11 cellular contexts compared by ENCODE assay signal in the genomic region with DNA sequence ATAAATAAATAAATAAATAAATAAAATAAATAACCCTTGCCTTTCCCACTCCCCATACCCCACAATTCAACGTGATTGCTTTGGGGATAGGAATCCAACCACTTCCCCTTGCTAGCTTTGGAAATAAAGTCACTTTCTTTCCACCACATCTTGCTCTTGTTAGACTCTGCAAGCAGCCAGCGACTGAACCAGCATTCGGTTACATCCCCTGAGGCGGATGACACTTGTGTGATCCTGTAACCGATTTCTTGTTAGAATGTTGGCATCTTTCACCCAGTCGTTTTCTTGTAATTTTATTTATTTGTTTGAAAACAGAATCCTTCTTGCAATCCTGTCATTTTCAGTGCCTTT. TPM values are rescaled to one million over a fixed set of nuclear protein-coding genes. Genes with fewer than 3 reads are reported as not detected.
DNase-seq lines count a peak whose midpoint lies in the region; ATAC-seq and TF ChIP-seq lines count a peak whose summit lies in the region.
"Had no signal": no experiment of that assay in that cellular context is flagged by ENCODE, and none has a peak within 500 bp of the region (broad histone marks: within the 10 kb centered on the region; RNA-seq: fewer than 3 reads in every experiment).

No MANE protein-coding gene starts in this region.

- ATAC-seq in IMR-90 (ENCODE audit: low read depth) (no peak), HG02840 (IDR thresholded peaks at IDR 0.05; ENCODE audit: low FRiP score, unreplicated experiment) (no peak), GM19023 (IDR thresholded peaks at IDR 0.05; ENCODE audit: unreplicated experiment) (no peak)

- H3K9me1 ChIP-seq in IMR-90 (ENCODE audit: insufficient read depth, low read length), result peaks cover 7% of the 10 kb centered on the region

- no peak overlapping the region for H3K56ac ChIP-seq in IMR-90 (ENCODE audit: extremely low read depth, insufficient read depth, low read length)

- peak overlapping the region; percentile 45 to 97 (median 70); a peak in 20 of 22 replicates for H3K4me2 ChIP-seq in BLaER1 treated with 17β-estradiol and CSF1 and Interleukin-3, amounts not matched to agents 10 nM and 100 nM
- H3K4me2 ChIP-seq in IMR-90 (ENCODE audit: low read depth, low read length), result no peak overlapping the region
- H3K4me2 ChIP-seq in osteoblast (ENCODE audit: insufficient read depth, low read length), result peak overlapping the region; percentile 94

- CTCF ChIA-PET in IMR-90 (lab: Yijun Ruan, JAX), result no interaction called here

- dilution Hi-C loops in IMR-90 (cut with HindIII; ENCODE audit: low sequenced_read_pairs, unreplicated experiment), result no loop called here

- H3K9me3 ChIP-seq in BLaER1 treated with 17β-estradiol and CSF1 and Interleukin-3, amounts not matched to agents 10 nM and 100 nM (replicated peaks in 1 of 11), result peaks cover 0 to 16% (median 0%) of the 10 kb centered on the region in 11 experiments; a peak in 6 of 22 replicates
- H3K9me3 ChIP-seq in IMR-90 (ENCODE audit: control insufficient read depth, insufficient read depth, low read length) (no peaks in the 10 kb centered on the region), adipocyte (ENCODE audit: control insufficient read depth, low read length) (no peaks in the 10 kb centered on the region), osteoblast (ENCODE audit: low read depth, low read length) (no peaks in the 10 kb centered on the region)
- H3K9me3 ChIP-seq: ascending aorta had no signal

- TF ChIP-seq POLR2A in IMR-90 (IDR thresholded peaks at IDR 0.05; ENCODE audit: low read depth, low read length), result no peak

- WGBS in IMR-90 (ENCODE audit: extremely low coverage in 2 of 2, insufficient read length in 1 of 2), 2 experiments, result 100% methylated on average over 1 of the region's 6 CpGs; no CpG with 5 or more reads in 1 of the 2 experiments

- TF ChIP-seq RAD21 in IMR-90 (IDR thresholded peaks at IDR 0.05; ENCODE audit: low read length), result no peak

- no peak overlapping the region for H2BK15ac ChIP-seq in IMR-90 (ENCODE audit: low read depth, low read length)

- peaks cover 10 to 25% (median 16%) of the 10 kb centered on the region in 11 experiments; a peak in 17 of 22 replicates for H4K20me1 ChIP-seq in BLaER1 treated with 17β-estradiol and CSF1 and Interleukin-3, amounts not matched to agents 10 nM and 100 nM
- peaks cover 22% of the 10 kb centered on the region for H4K20me1 ChIP-seq in IMR-90 (ENCODE audit: insufficient read depth, low read length)
- H4K20me1 ChIP-seq in osteoblast (ENCODE audit: insufficient read depth, low read length), result peaks cover 9% of the 10 kb centered on the region

- no peak overlapping the region for H3K18ac ChIP-seq in IMR-90 (ENCODE audit: low read depth, low read length)

- H3K23ac ChIP-seq in IMR-90 (ENCODE audit: low read depth, low read length), result no peak overlapping the region

- no peak overlapping the region for H2BK120ac ChIP-seq in IMR-90 (ENCODE audit: low read depth, low read length)

- H4K8ac ChIP-seq in IMR-90 (ENCODE audit: low read depth in 2 of 2, low read length in 2 of 2), result peak overlapping the region in 1 of 2 experiments; percentile 8; a peak in 1 of 4 replicates

- H3K4me1 ChIP-seq in BLaER1 treated with 17β-estradiol and CSF1 and Interleukin-3, amounts not matched to agents 10 nM and 100 nM, result peaks cover 48 to 83% (median 68%) of the 10 kb centered on the region in 10 experiments
- peaks cover 7% of the 10 kb centered on the region for H3K4me1 ChIP-seq in IMR-90 (ENCODE audit: control insufficient read depth, insufficient read depth, low read length)
- H3K4me1 ChIP-seq in adipocyte (ENCODE audit: control insufficient read depth, insufficient read depth, low read length), result peaks cover 31% of the 10 kb centered on the region
- H3K4me1 ChIP-seq in osteoblast (ENCODE audit: insufficient read depth, low read length), result peaks cover 46% of the 10 kb centered on the region

- H4K91ac ChIP-seq in IMR-90 (ENCODE audit: insufficient read depth, low read depth, low read length), result 0 out of 2 replicates have a peak overlapping the region, but pooled peaks have one; percentile 2

- POLR2A ChIA-PET in IMR-90 (lab: Charles Lee; ENCODE audit: unreplicated experiment), result no interaction called here

- no peak overlapping the region for H3K4me3 ChIP-seq in BLaER1 treated with 17β-estradiol and CSF1 and Interleukin-3, amounts not matched to agents 10 nM and 100 nM
- H3K4me3 ChIP-seq in IMR-90 (ENCODE audit: insufficient read depth, low read depth, low read length) (no peak overlapping the region), adipocyte (ENCODE audit: low read length) (no peak overlapping the region), osteoblast (ENCODE audit: insufficient read depth, low read length) (no peak overlapping the region)

- H2BK5ac ChIP-seq in IMR-90 (ENCODE audit: low read depth, low read length, poor library complexity, severe bottlenecking), result no peak overlapping the region

- H3K14ac ChIP-seq in IMR-90 (replicated peaks; ENCODE audit: low read depth, low read length), result no peak overlapping the region

- H3K27me3 ChIP-seq in BLaER1 treated with 17β-estradiol and CSF1 and Interleukin-3, amounts not matched to agents 10 nM and 100 nM, result no peaks in the 10 kb centered on the region
- H3K27me3 ChIP-seq in IMR-90 (ENCODE audit: control insufficient read depth, insufficient read depth, low read length) (no peaks in the 10 kb centered on the region), adipocyte (replicated peaks; ENCODE audit: control insufficient read depth, insufficient read depth, low read length) (no peaks in the 10 kb centered on the region), osteoblast (ENCODE audit: insufficient read depth, low read length) (no peaks in the 10 kb centered on the region)
- H3K27me3 ChIP-seq: ascending aorta had no signal

- in situ Hi-C loops in IMR-90 (cut with MboI; ENCODE audit: low sequenced_read_pairs), result no loop called here

- H3K27ac ChIP-seq in BLaER1 treated with 17β-estradiol and CSF1 and Interleukin-3, amounts not matched to agents 10 nM and 100 nM, result peak overlapping the region; percentile 96 to 100 (median 99); a peak in 21 of 22 replicates
- H3K27ac ChIP-seq in IMR-90 (ENCODE audit: insufficient read depth, low read length) (no peak overlapping the region), osteoblast (ENCODE audit: low read depth, low read length) (peak overlapping the region; percentile 79)

- 0 out of 2 replicates have a peak overlapping the region, but pooled peaks have one; percentile 22 for H2BK20ac ChIP-seq in IMR-90 (ENCODE audit: low read depth, low read length)

- DNase-seq in IMR-90, result no peak
- peak; percentile 48 for DNase-seq in adipocyte (ENCODE audit: low read depth)
- DNase-seq in osteoblast (ENCODE audit: insufficient read length, low spot score, missing footprints), result peak; percentile 75
- DNase-seq in activated CD4-positive, alpha-beta T cell treated with anti-CD3 and anti-CD28 coated beads for 48 hours, result no peak
- no peak for DNase-seq in amniotic stem cell (lab: John Stamatoyannopoulos, UW)
- DNase-seq: DMS79, NCI-H1436 had no signal

- H2AK9ac ChIP-seq in IMR-90 (replicated peaks; ENCODE audit: low read depth, low read length, poor library complexity), result no peak overlapping the region

- TF ChIP-seq CTCF in IMR-90 (conservative IDR thresholded peaks at IDR 0.05; ENCODE audit: low read depth, low read length), result no peak
- TF ChIP-seq CTCF in osteoblast (IDR thresholded peaks at IDR 0.05; ENCODE audit: extremely low read depth, low read depth, low read length), result no peak

- BruUV-seq in IMR-90 (replicated peaks; lab: Mats Ljungman, UMichigan), result no TSS peak

- 0 out of 2 replicates have a peak overlapping the region, but pooled peaks have one; percentile 7 for H2AK5ac ChIP-seq in IMR-90 (ENCODE audit: low read depth, low read length)

- H3K9ac ChIP-seq in BLaER1 treated with 17β-estradiol and CSF1 and Interleukin-3, amounts not matched to agents 10 nM and 100 nM, result peak overlapping the region in 10 of 11 experiments; percentile 44 to 100 (median 99); a peak in 14 of 22 replicates
- H3K9ac ChIP-seq in IMR-90 (ENCODE audit: low read depth, low read length) (no peak overlapping the region), adipocyte (ENCODE audit: low read length) (no peak overlapping the region)

- peaks cover 3 to 24% of the 10 kb centered on the region in 2 experiments; a peak in 3 of 4 replicates for H3K79me1 ChIP-seq in IMR-90 (ENCODE audit: low read depth in 1 of 2, low read length in 2 of 2)

- no peak overlapping the region for H2AFZ ChIP-seq in IMR-90 (replicated peaks; ENCODE audit: low read length, poor library complexity)
- H2AFZ ChIP-seq in osteoblast (ENCODE audit: low read length), result peak overlapping the region; percentile 44

- H4K5ac ChIP-seq in IMR-90 (ENCODE audit: low read depth, low read length), result peak overlapping the region; percentile 28; the same call in 1 of the 2 replicates

- intact Hi-C loops in IMR-90 (cut with micrococcal nuclease), result loop anchor here (10.0 kb wide), 1 partner anchor 57 kb away; no protein-coding TSS in a partner anchor

- H3K4ac ChIP-seq in IMR-90 (ENCODE audit: low read depth, low read length), result peak overlapping the region; percentile 24; the same call in 1 of the 2 replicates

- H3K79me2 ChIP-seq in osteoblast (ENCODE audit: insufficient read depth, low read length), result peaks cover 27% of the 10 kb centered on the region

- peaks cover 0 to 29% (median 20%) of the 10 kb centered on the region in 11 experiments; a peak in 16 of 22 replicates for H3K36me3 ChIP-seq in BLaER1 treated with 17β-estradiol and CSF1 and Interleukin-3, amounts not matched to agents 10 nM and 100 nM
- peaks cover 4% of the 10 kb centered on the region; the same call in 1 of the 2 replicates for H3K36me3 ChIP-seq in IMR-90 (ENCODE audit: control insufficient read depth, insufficient read depth, low read length)
- no peaks in the 10 kb centered on the region for H3K36me3 ChIP-seq in adipocyte (ENCODE audit: control insufficient read depth, insufficient read depth, low read length, severe bottlenecking)
- no peaks in the 10 kb centered on the region for H3K36me3 ChIP-seq in osteoblast (ENCODE audit: insufficient read depth, low read length)
- H3K36me3 ChIP-seq: ascending aorta had no signal

TF ChIP-seq in IMR-90, 13 proteins besides CTCF, POLR2A, EP300 and RAD21 (continues in another document):
- TF ChIP-seq RCOR1 (IDR thresholded peaks at IDR 0.05; ENCODE audit: insufficient replicate concordance, low read length) (no peak), MAZ (IDR thresholded peaks at IDR 0.05; ENCODE audit: borderline replicate concordance, low read depth, low read length) (no peak)

RNA-seq across cellular contexts. Expression of a gene that starts 1.6 kb away (rescaled TPM):
- total RNA-seq in IMR-90 (2012; rRNA removed) (52.8 and 66.0 TPM in 2 replicates), osteoblast (60.1 and 63.1 TPM in 2 replicates)
- polyA plus RNA-seq in IMR-90 (2012; rRNA removed), result 64.9 and 73.8 TPM in 2 replicates
- polyA plus RNA-seq in IMR-90 (2012; cell fraction: cytosol; rRNA removed), result 27.8 and 55.9 TPM in 2 replicates
- 18.8 and 32.0 TPM in 2 replicates for polyA plus RNA-seq in IMR-90 (2012; cell fraction: nucleus; rRNA removed; ENCODE audit: low replicate concordance)

Comparison
In these comparisons a context has a peak if more than half of its experiments do, and no peak if none do; other contexts are left out.
1. H3K9ac ChIP-seq: peak in BLaER1 treated with 17β-estradiol and CSF1 and Interleukin-3, amounts not matched to agents 10 nM and 100 nM (10 of 11); none in IMR-90 (single experiment) and adipocyte (single experiment).
2. DNase-seq: peak in adipocyte (single experiment) and osteoblast (single experiment); none in IMR-90 (single experiment), activated CD4-positive, alpha-beta T cell treated with anti-CD3 and anti-CD28 coated beads for 48 hours (single experiment) and amniotic stem cell (single experiment).